In genomic region chr4:139633661-139634060, GRCh38 we compare ENCODE assay signal across 9 cellular contexts. TPM values are rescaled to one million over a fixed set of nuclear protein-coding genes. Genes with fewer than 3 reads are reported as not detected.
DNase-seq lines count a peak whose midpoint lies in the region; ATAC-seq and TF ChIP-seq lines count a peak whose summit lies in the region.
"Had no signal": no experiment of that assay in that cellular context is flagged by ENCODE, and none has a peak within 500 bp of the region (broad histone marks: within the 10 kb centered on the region; RNA-seq: fewer than 3 reads in every experiment).

No MANE protein-coding gene starts in this region.

- no peaks in the 10 kb centered on the region for H3K27me3 Mint-ChIP-seq in nephron progenitor cell (ENCODE audit: low read depth, poor library complexity)

- peaks cover 52% of the 10 kb centered on the region for H3K9me3 Mint-ChIP-seq in nephron progenitor cell

- TF ChIP-seq POLR2A in esophagus squamous epithelium (IDR thresholded peaks at IDR 0.05), result no peak

- intact Hi-C loops in esophagus squamous epithelium (cut with DNase I), result no loop called here

- H3K9me3 ChIP-seq in esophagus squamous epithelium, result peaks cover 0 to 8% (median 0%) of the 10 kb centered on the region in 3 donors

- peak overlapping the region in 1 of 4 donors; percentile 38 for H3K27ac ChIP-seq in esophagus squamous epithelium
- H3K27ac ChIP-seq: HL-60 had no signal

- peaks cover 45% of the 10 kb centered on the region for H3K4me1 Mint-ChIP-seq in nephron progenitor cell

- DNase-seq in DMS79 treated with DMSO at 0.1 percent for 48 hours (lab: John Stamatoyannopoulos, UW), result peak; percentile 51
- peak; percentile 27 to 81 for DNase-seq in NCI-H526 (lab: John Stamatoyannopoulos, UW)
- no peak for DNase-seq in esophagus squamous epithelium (lab: John Stamatoyannopoulos, UW)
- DNase-seq in nephron progenitor cell, result no peak
- no peak for DNase-seq in CD1c-positive myeloid dendritic cell (ENCODE audit: extremely low spot score)
- DNase-seq in omental fat pad (ENCODE audit: low spot score), result no peak
- DNase-seq in stimulated activated naive CD4-positive, alpha-beta T cell (lab: John Stamatoyannopoulos, UW), result no peak

- H3K4me3 Mint-ChIP-seq in nephron progenitor cell, result peak overlapping the region; percentile 79

- no peaks in the 10 kb centered on the region for H3K27me3 ChIP-seq in esophagus squamous epithelium

- ATAC-seq in GM21619 (IDR thresholded peaks at IDR 0.05; ENCODE audit: unreplicated experiment) (no peak), omental fat pad (ENCODE audit: low FRiP score) (no peak)

- TF ChIP-seq CTCF in esophagus squamous epithelium (IDR thresholded peaks at IDR 0.05) (peak in 4 of 6 experiments; percentile 13 to 55 (median 48)), nephron progenitor cell (IDR thresholded peaks at IDR 0.05) (peak; percentile 39), omental fat pad (IDR thresholded peaks at IDR 0.05) (no peak)

- peak overlapping the region; percentile 35 for H3K27ac Mint-ChIP-seq in nephron progenitor cell

- no peaks in the 10 kb centered on the region for H3K36me3 ChIP-seq in esophagus squamous epithelium

- H3K36me3 Mint-ChIP-seq in nephron progenitor cell (ENCODE audit: low read depth), result peaks cover 18% of the 10 kb centered on the region

- peak overlapping the region in 3 of 4 donors; percentile 21 to 45 (median 23) for H3K4me3 ChIP-seq in esophagus squamous epithelium

- 46 to 49% methylated on average over 11 of the region's 11 CpGs for WGBS in esophagus squamous epithelium, 2 donors

- peaks cover 0 to 7% (median 0%) of the 10 kb centered on the region in 3 donors for H3K4me1 ChIP-seq in esophagus squamous epithelium

RNA-seq across cellular contexts. Expression of gene MGST2, which starts 32.0 kb away (rescaled TPM):
- total RNA-seq in esophagus squamous epithelium, result 100 to 1,000 TPM; 105 to 209 (median 158) TPM
- total RNA-seq in omental fat pad, result 10 to 100 TPM; 24.6 to 83.1 (median 45.4) TPM

Comparison
In these comparisons a context has a peak if more than half of its experiments do, and no peak if none do; other contexts are left out.
1. DNase-seq: peak in DMS79 treated with DMSO at 0.1 percent for 48 hours (single experiment) and NCI-H526 (2 of 2); none in esophagus squamous epithelium (single experiment), nephron progenitor cell (single experiment), CD1c-positive myeloid dendritic cell (single experiment), omental fat pad (single experiment) and stimulated activated naive CD4-positive, alpha-beta T cell (0 of 6).
2. CTCF ChIP-seq: peak in esophagus squamous epithelium (4 of 6) and nephron progenitor cell (single experiment); none in omental fat pad (0 of 3).